In genomic region chr6:138235693-138236092, GRCh38 we compare ENCODE assay signal across 27 cellular contexts. TPM values are rescaled to one million over a fixed set of nuclear protein-coding genes. Genes with fewer than 3 reads are reported as not detected.
A peak's percentile ranks its signal among the peaks of the same experiment; 100 is the strongest.
DNase-seq lines count a peak whose midpoint lies in the region; ATAC-seq, FAIRE-seq and TF ChIP-seq lines count a peak whose summit lies in the region.
"Had no signal": no experiment of that assay in that cellular context is flagged by ENCODE, and none has a peak within 500 bp of the region (broad histone marks: within the 10 kb centered on the region; RNA-seq: fewer than 3 reads in every experiment).

No MANE protein-coding gene starts in this region.

- H3K27me3 Mint-ChIP-seq in HFFc6 (ENCODE audit: insufficient read depth): no peaks in the 10 kb centered on the region; the same call in 1 of the 2 replicates

- POLR2A ChIA-PET in A549 (lab: Yijun Ruan, JAX) (no interaction called here), PC-9 (lab: Charles Lee; ENCODE audit: unreplicated experiment) (no interaction called here)

- peaks cover 5% of the 10 kb centered on the region for H3K4me1 Mint-ChIP-seq in HFFc6 (ENCODE audit: low read depth)
- H3K4me1 Mint-ChIP-seq: CD14-positive monocyte; CD8-positive, alpha-beta memory T cell had no signal

- H3K4me1 ChIP-seq in A549 (0 out of 3 replicates have a peak, but pooled peaks cover 6% of the 10 kb centered on the region), PC-9 (replicated peaks; ENCODE audit: insufficient read depth) (peaks cover 57% of the 10 kb centered on the region), prostate gland (replicated peaks) (peaks cover 5% of the 10 kb centered on the region)
- H3K4me1 ChIP-seq: BE2C had no signal

- H3K9me2 ChIP-seq in PC-9 (ENCODE audit: insufficient read depth): no peaks in the 10 kb centered on the region

- no peak overlapping the region for H3K27ac Mint-ChIP-seq in HFFc6
- H3K27ac Mint-ChIP-seq: CD14-positive monocyte; CD4-positive, alpha-beta T cell; CD8-positive, alpha-beta memory T cell; GM23338; H9 had no signal

- no peaks in the 10 kb centered on the region for H3K9me3 Mint-ChIP-seq in HFFc6
- H3K9me3 Mint-ChIP-seq: CD4-positive, alpha-beta T cell; CD8-positive, alpha-beta memory T cell; GM23338; H9 had no signal

- TF ChIP-seq CTCF in A549 (IDR thresholded peaks at IDR 0.05) (no peak), PC-9 (conservative IDR thresholded peaks at IDR 0.05) (no peak), prostate gland (IDR thresholded peaks at IDR 0.05) (no peak), HFFc6 (IDR thresholded peaks at IDR 0.05) (no peak)

- DNase-seq in A549 (ENCODE audit: low read depth in 1 of 2, low spot score in 1 of 2) (no peak), PC-9 (no peak), epithelial cell of prostate (ENCODE audit: low read depth, low spot score) (no peak), prostate gland (ENCODE audit: low spot score) (no peak), SW 1271 (lab: John Stamatoyannopoulos, UW) (no peak), HFFc6 (no peak)
- DNase-seq in stimulated activated CD8-positive, alpha-beta memory T cell treated with anti-CD3 and anti-CD28 coated beads, Interleukin-4, amount 100 ng/mL, for 48 hours: no peak
- DNase-seq: ACHN; AML-193; BE2C; CD4-positive, alpha-beta T cell; CD8-positive, alpha-beta memory T cell; DMS 273 treated with DMSO at 0.1 percent for 48 hours; DMS79; EL; GDM1; H9 had no signal

- no peak overlapping the region for H2AFZ ChIP-seq in PC-9
- H2AFZ ChIP-seq: GM23338 had no signal

- no peaks in the 10 kb centered on the region for H3K36me3 Mint-ChIP-seq in HFFc6 (ENCODE audit: low read depth)
- H3K36me3 Mint-ChIP-seq: CD14-positive monocyte; CD8-positive, alpha-beta memory T cell had no signal

- H3F3A ChIP-seq in PC-9 (ENCODE audit: insufficient read depth, low read depth): peaks cover 21% of the 10 kb centered on the region

- CTCF ChIA-PET in A549 (lab: Yijun Ruan, JAX) (interaction anchor here (1.5 kb wide), 1 partner anchor 20 kb away, joined by 3 read pairs; no protein-coding TSS in a partner anchor), PC-9 (lab: Charles Lee) (no interaction called here)

- H3K79me2 ChIP-seq in PC-9 (ENCODE audit: low read depth): peaks cover 27% of the 10 kb centered on the region

- TF ChIP-seq POLR2A in A549 (IDR thresholded peaks at IDR 0.05; ENCODE audit: low read length): no peak
- no peak for TF ChIP-seq POLR2A in prostate gland (IDR thresholded peaks at IDR 0.05)

- H4K20me1 ChIP-seq in PC-9 (ENCODE audit: insufficient read depth): no peaks in the 10 kb centered on the region
- H4K20me1 ChIP-seq: BLaER1 treated with 17β-estradiol and CSF1 and Interleukin-3, amounts not matched to agents 10 nM and 100 nM had no signal

- H3K4me3 ChIP-seq in A549: no peak overlapping the region
- no peak overlapping the region for H3K4me3 ChIP-seq in PC-9
- no peak overlapping the region for H3K4me3 ChIP-seq in prostate gland
- H3K4me3 ChIP-seq: BLaER1 treated with 17β-estradiol and CSF1 and Interleukin-3, amounts not matched to agents 10 nM and 100 nM; GM12878; GM23338 had no signal

- no peak for TF ChIP-seq EP300 in A549 (IDR thresholded peaks at IDR 0.05)

- no peak for FAIRE-seq in A549 (lab: Jason Lieb, UNC)
- FAIRE-seq: A204.1, D721Med, GM12878, GM19239 had no signal

- intact Hi-C loops in PC-9 (cut with micrococcal nuclease; ENCODE audit: unreplicated experiment): no loop called here
- intact Hi-C loops in prostate gland (cut with DNase I): no loop called here

- H3K27ac ChIP-seq in A549 (no peak overlapping the region), PC-9 (peak overlapping the region; percentile 95), epithelial cell of prostate (peak overlapping the region; percentile 65), prostate gland (peak overlapping the region; percentile 3 to 83)
- H3K27ac ChIP-seq: BLaER1 treated with 17β-estradiol and CSF1 and Interleukin-3, amounts not matched to agents 10 nM and 100 nM had no signal

- H3K9me3 ChIP-seq in A549 (no peaks in the 10 kb centered on the region), PC-9 (ENCODE audit: insufficient read depth, low read depth) (no peaks in the 10 kb centered on the region), prostate gland (no peaks in the 10 kb centered on the region)
- H3K9me3 ChIP-seq: BE2C; BLaER1 treated with 17β-estradiol and CSF1 and Interleukin-3, amounts not matched to agents 10 nM and 100 nM had no signal

- H3K4me2 ChIP-seq in A549: no peak overlapping the region
- peak overlapping the region; percentile 10; the same call in 1 of the 2 replicates for H3K4me2 ChIP-seq in PC-9
- H3K4me2 ChIP-seq: BLaER1 treated with 17β-estradiol and CSF1 and Interleukin-3, amounts not matched to agents 10 nM and 100 nM; GM23338 had no signal

- H3K27me3 ChIP-seq in PC-9 (ENCODE audit: insufficient read depth, low read depth) (no peaks in the 10 kb centered on the region), prostate gland (replicated peaks; ENCODE audit: insufficient read depth) (no peaks in the 10 kb centered on the region)
- H3K27me3 ChIP-seq: BLaER1 treated with 17β-estradiol and CSF1 and Interleukin-3, amounts not matched to agents 10 nM and 100 nM had no signal

- no peak overlapping the region for H3K4me3 Mint-ChIP-seq in HFFc6
- H3K4me3 Mint-ChIP-seq: CD14-positive monocyte; CD4-positive, alpha-beta T cell; CD8-positive, alpha-beta memory T cell; GM23338; H9 had no signal

- TF ChIP-seq RAD21 in A549 (conservative IDR thresholded peaks at IDR 0.05 in 1 of 2, IDR thresholded peaks at IDR 0.05 in 1 of 2): no peak

- ATAC-seq in A549 (no peak), GM21737 (IDR thresholded peaks at IDR 0.05; ENCODE audit: unreplicated experiment) (no peak)
- ATAC-seq: GM12878, GM23338, HCT116 had no signal

- no peaks in the 10 kb centered on the region; the same call in none of the 2 replicates for H3K36me3 ChIP-seq in PC-9 (ENCODE audit: low read depth)
- no peaks in the 10 kb centered on the region for H3K36me3 ChIP-seq in prostate gland
- H3K36me3 ChIP-seq: BE2C; BLaER1 treated with 17β-estradiol and CSF1 and Interleukin-3, amounts not matched to agents 10 nM and 100 nM had no signal

- no TSS peak for BruUV-seq in PC-9 (replicated peaks; lab: Mats Ljungman, UMichigan)

- WGBS in A549 (ENCODE audit: missing lambda C conversion rate): 97% methylated on average over 1 of the region's 1 CpG
- 49% methylated on average over 1 of the region's 1 CpG for WGBS in prostate gland

TF ChIP-seq in A549, 52 proteins besides CTCF, POLR2A, EP300 and RAD21:
- TF ChIP-seq MAFK (IDR thresholded peaks at IDR 0.05; ENCODE audit: partially characterized antibody) (peak; percentile 64), NPAS2 (CRISPR knock-in tag; IDR thresholded peaks at IDR 0.05; ENCODE audit: borderline replicate concordance) (no peak)

RNA-seq across cellular contexts. Expression of gene PBOV1, which starts 17.4 kb away (rescaled TPM):
- polyA plus RNA-seq in A549 (2011; rRNA removed): not detected in 2 replicates
- not detected in 2 replicates for polyA plus RNA-seq in A549 (2012; cell fraction: cytosol; rRNA removed)
- not detected in 2 replicates for polyA plus RNA-seq in A549 (2012; cell fraction: nucleus; rRNA removed)
- not detected in 3 replicates for polyA plus RNA-seq in A549 (2017; fragmentation: RNase III; extraction: RNeasy Plus Mini Kit Qiagen cat#74134 plus additional on column Dnase treatment)
- polyA minus RNA-seq in A549 (2011; rRNA and poly(A)+ RNA removed): not detected in 2 replicates
- total RNA-seq in PC-9 (2021): not detected in 2 replicates
- total RNA-seq in prostate gland: not detected
- not detected for total RNA-seq in HFFc6 (2021; fragmentation: NEBNext Ultra II Directional; extraction: Animal tissue kit (Norgen Biotek cat#: 25700))
- total RNA-seq: CD4-positive, alpha-beta T cell; CD8-positive, alpha-beta memory T cell; GM12878; GM23338; H4; H9 had no signal
- polyA plus RNA-seq: CD14-positive monocyte; CD8-positive, alpha-beta memory T cell; GM12878; GM23338 had no signal

Comparison
In these comparisons a context has a peak if more than half of its experiments do, and no peak if none do; other contexts are left out.
1. H3K27ac ChIP-seq: peak in PC-9 (single experiment), epithelial cell of prostate (single experiment) and prostate gland (2 of 2); none in A549 (0 of 2).